Comparison of ENCODE assay signal across 30 cellular contexts in the genomic region with DNA sequence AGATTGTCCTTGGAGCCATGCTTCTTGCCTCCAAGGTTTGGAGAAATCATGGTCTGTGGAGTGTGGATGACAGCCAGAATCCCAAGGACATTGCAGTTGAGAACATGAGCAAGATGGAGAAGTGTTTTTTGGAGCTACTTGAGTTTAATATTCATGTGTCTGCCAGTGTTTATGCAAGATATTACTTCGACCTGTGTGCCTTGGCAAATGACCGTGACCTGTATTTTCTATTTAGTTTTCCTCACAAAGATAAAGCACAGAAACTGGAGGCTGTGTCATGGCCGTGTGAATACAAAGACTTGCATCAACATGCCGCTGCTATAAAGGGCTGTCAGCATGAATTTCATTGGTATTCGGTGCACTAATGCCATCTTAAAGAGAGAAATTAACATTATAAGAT. TPM values are rescaled to one million over a fixed set of nuclear protein-coding genes. Genes with fewer than 3 reads are reported as not detected.
A peak's percentile ranks its signal among the peaks of the same experiment; 100 is the strongest.
DNase-seq lines count a peak whose midpoint lies in the region; ATAC-seq, FAIRE-seq and TF ChIP-seq lines count a peak whose summit lies in the region.
"Had no signal": no experiment of that assay in that cellular context is flagged by ENCODE, and none has a peak within 500 bp of the region (broad histone marks: within the 10 kb centered on the region; RNA-seq: fewer than 3 reads in every experiment).

No MANE protein-coding gene starts in this region.

- POLR2A ChIA-PET in HepG2 (lab: Yijun Ruan, JAX): no interaction called here

- no peak for ATAC-seq in HepG2
- ATAC-seq in memory B cell (ENCODE audit: low read depth): no peak
- ATAC-seq in GM18502 (IDR thresholded peaks at IDR 0.05; ENCODE audit: poor library complexity, unreplicated experiment): no peak
- no peak for ATAC-seq in GM21390 (IDR thresholded peaks at IDR 0.05; ENCODE audit: unreplicated experiment)
- ATAC-seq: GM12878; naive thymus-derived CD4-positive, alpha-beta T cell; PC-3; Right ventricle myocardium inferior; SK-N-SH treated with all-trans-retinoic acid at 6 μM for 48 hours had no signal

- H3K9me3 ChIP-seq in liver (ENCODE audit: control insufficient read depth in 4 of 4, low read length in 3 of 4) (no peaks in the 10 kb centered on the region), HepG2 (ENCODE audit: low read length) (no peaks in the 10 kb centered on the region)

- no peak for FAIRE-seq in HepG2 (lab: Jason Lieb, UNC)
- FAIRE-seq: endothelial cell of umbilical vein, GM12878 had no signal

- in situ Hi-C loops in HepG2 (cut with HindIII; ENCODE audit: extremely low pct_ligation_motif_present, low pct_unique_long_range_greater_than_20kb): no loop called here

- H3K27ac ChIP-seq in liver (ENCODE audit: low read depth in 1 of 2, low read length in 2 of 2) (no peak overlapping the region), HepG2 (ENCODE audit: extremely low read length, insufficient read depth, low read length) (no peak overlapping the region), dorsolateral prefrontal cortex (no peak overlapping the region)
- H3K27ac ChIP-seq: brain microvascular endothelial cell had no signal

- no peak overlapping the region for H2AFZ ChIP-seq in HepG2 (ENCODE audit: low read length)

- H3K4me1 Mint-ChIP-seq in brain (peaks cover 88% of the 10 kb centered on the region), memory B cell (peaks cover 61% of the 10 kb centered on the region)

- whole genome bisulfite sequencing in liver: 39% methylated on average over 5 of the region's 5 CpGs
- WGBS in HepG2 (ENCODE audit: low lambda C conversion rate): 86% methylated on average over 5 of the region's 5 CpGs

- H3K27me3 ChIP-seq in liver (ENCODE audit: control insufficient read depth in 4 of 4, insufficient read depth in 4 of 4, low read length in 3 of 4) (no peaks in the 10 kb centered on the region), HepG2 (ENCODE audit: control insufficient read depth in 1 of 2, insufficient read depth in 2 of 2, low read length in 2 of 2) (no peaks in the 10 kb centered on the region), dorsolateral prefrontal cortex (no peaks in the 10 kb centered on the region)
- H3K27me3 ChIP-seq: brain microvascular endothelial cell had no signal

- H3K27ac Mint-ChIP-seq in brain (peak overlapping the region in 3 of 5 experiments; percentile 45 to 69 (median 65)), memory B cell (peak overlapping the region; percentile 78)
- H3K27ac Mint-ChIP-seq: activated naive CD4-positive, alpha-beta T cell treated with anti-CD3 and anti-CD28 coated beads for 36 hours; CD4-positive, CD25-positive, alpha-beta regulatory T cell; T-helper 1 cell treated with Interleukin-12 subunit alpha and Interleukin-12 subunit beta and Interleukin-4 antibody, amounts not matched to agents 30 μg/mL and 1 μg/mL, for 36 hours; type B pancreatic cell had no signal

- H3K4me3 ChIP-seq in liver (ENCODE audit: low read depth in 1 of 3, low read length in 3 of 3) (no peak overlapping the region), HepG2 (replicated peaks in 1 of 3; ENCODE audit: insufficient read depth in 1 of 3, low read depth in 2 of 3, low read length in 3 of 3) (no peak overlapping the region), dorsolateral prefrontal cortex (no peak overlapping the region)
- H3K4me3 ChIP-seq: GM12878 had no signal

- peaks cover 90% of the 10 kb centered on the region for H4K20me1 ChIP-seq in HepG2 (ENCODE audit: insufficient read depth, low read length)

- TF ChIP-seq CTCF in liver (IDR thresholded peaks at IDR 0.05; ENCODE audit: low read depth, low read length, missing input control) (no peak), HepG2 (CRISPR knock-in tag; IDR thresholded peaks at IDR 0.05) (no peak), brain (conservative IDR thresholded peaks at IDR 0.05) (no peak), dorsolateral prefrontal cortex (IDR thresholded peaks at IDR 0.05 in 54 of 56, conservative IDR thresholded peaks at IDR 0.05 in 2 of 56; ENCODE audit: low read depth in 1 of 56, partially characterized antibody in 56 of 56) (no peak)

- H3K4me3 Mint-ChIP-seq in brain (no peak overlapping the region), memory B cell (peak overlapping the region; percentile 8)
- H3K4me3 Mint-ChIP-seq: activated naive CD4-positive, alpha-beta T cell treated with anti-CD3 and anti-CD28 coated beads for 36 hours; immature natural killer cell; naive thymus-derived CD4-positive, alpha-beta T cell; T-helper 1 cell treated with Interleukin-12 subunit alpha and Interleukin-12 subunit beta and Interleukin-4 antibody, amounts not matched to agents 30 μg/mL and 1 μg/mL, for 36 hours; type B pancreatic cell had no signal

- intact Hi-C loops in HepG2 (cut with micrococcal nuclease; ENCODE audit: unreplicated experiment): no loop called here
- intact Hi-C loops in dorsolateral prefrontal cortex (cut with DNase I): loop anchor here in 1 of 2 donors (10.0 kb wide), 1 partner anchor 46 kb away; the partner anchor contains the start of gene COG7

- H3K79me2 ChIP-seq in HepG2 (ENCODE audit: insufficient read depth, low read length): peaks cover 97% of the 10 kb centered on the region

- no peak for TF ChIP-seq POLR2A in HepG2 (IDR thresholded peaks at IDR 0.05; ENCODE audit: insufficient read depth in 1 of 2, low read depth in 2 of 2, low read length in 2 of 2)

- CTCF ChIA-PET in HepG2 (lab: Yijun Ruan, JAX; ENCODE audit: low intra/inter-chr PET ratio, low total read pairs): no interaction called here

- H3K36me3 ChIP-seq in liver (ENCODE audit: control insufficient read depth in 4 of 4, insufficient read depth in 3 of 4, low read depth in 1 of 4, low read length in 3 of 4) (no peaks in the 10 kb centered on the region), HepG2 (replicated peaks in 1 of 2; ENCODE audit: control insufficient read depth in 1 of 2, insufficient read depth in 2 of 2, low read length in 2 of 2) (peaks cover 11 to 65% of the 10 kb centered on the region in 2 experiments)
- H3K36me3 ChIP-seq: brain microvascular endothelial cell had no signal

- no peak overlapping the region for H3K4me2 ChIP-seq in HepG2 (ENCODE audit: low read depth, low read length)

- H3K4me1 ChIP-seq in liver (ENCODE audit: control insufficient read depth in 4 of 4, insufficient read depth in 4 of 4, low read length in 3 of 4) (peaks cover 15 to 30% (median 20%) of the 10 kb centered on the region in 4 donors), HepG2 (ENCODE audit: insufficient read depth, low read length) (peaks cover 49% of the 10 kb centered on the region)

- no TSS peak for BruUV-seq in HepG2 (replicated peaks; lab: Mats Ljungman, UMichigan)

- TF ChIP-seq RAD21 in liver (IDR thresholded peaks at IDR 0.05) (no peak), HepG2 (CRISPR knock-in tag; IDR thresholded peaks at IDR 0.05) (no peak)

- TF ChIP-seq EP300 in HepG2 (IDR thresholded peaks at IDR 0.05; ENCODE audit: low read depth in 2 of 2, low read length in 2 of 2) (no peak), HepG2 (CRISPR knock-in tag; IDR thresholded peaks at IDR 0.05; ENCODE audit: borderline replicate concordance) (no peak)

- H3K27me3 Mint-ChIP-seq in brain (no peaks in the 10 kb centered on the region), memory B cell (no peaks in the 10 kb centered on the region)
- H3K27me3 Mint-ChIP-seq: CD4-positive, CD25-positive, alpha-beta regulatory T cell; naive thymus-derived CD4-positive, alpha-beta T cell; type B pancreatic cell had no signal

- peaks cover 17% of the 10 kb centered on the region for H3K36me3 Mint-ChIP-seq in brain
- H3K36me3 Mint-ChIP-seq in memory B cell: peaks cover 10% of the 10 kb centered on the region
- H3K36me3 Mint-ChIP-seq: CD4-positive, CD25-positive, alpha-beta regulatory T cell; immature natural killer cell had no signal

- DNase-seq in HepG2 (ENCODE audit: low spot score) (no peak), memory B cell (ENCODE audit: low spot score in 2 of 2) (no peak), kidney glomerular epithelial cell (lab: John Stamatoyannopoulos, UW) (no peak), dorsolateral prefrontal cortex (no peak)
- DNase-seq: activated CD4-positive, alpha-beta T cell treated with anti-CD3 and anti-CD28 coated beads, Interleukin-2, amount 50 U/mL, for 48 hours; activated CD4-positive, CD25-positive, alpha-beta regulatory T cell treated with anti-CD3 and anti-CD28 coated beads, Interleukin-2, amount 50 U/mL, for 72 hours; activated CD8-positive, alpha-beta memory T cell treated with anti-CD3 and anti-CD28 coated beads, Interleukin-2, amount 50 U/mL, for 48 hours; activated naive CD4-positive, alpha-beta T cell treated with anti-CD3 and anti-CD28 coated beads for 36 hours; brain microvascular endothelial cell; CD4-positive, CD25-positive, alpha-beta regulatory T cell; EL; H7; immature natural killer cell; naive thymus-derived CD4-positive, alpha-beta T cell; NCI-H2081; NCI-H2227 treated with DMSO at 0.1 percent for 48 hours; NCI-H526; nucleus accumbens; PC-3; stimulated activated CD4-positive, alpha-beta T cell treated with anti-CD3 and anti-CD28 coated beads, Interleukin-4, amount 100 ng/mL, for 24 hours had no signal

- H3K9me3 Mint-ChIP-seq in brain (no peaks in the 10 kb centered on the region), memory B cell (no peaks in the 10 kb centered on the region)
- H3K9me3 Mint-ChIP-seq: activated naive CD4-positive, alpha-beta T cell treated with anti-CD3 and anti-CD28 coated beads for 36 hours; CD4-positive, CD25-positive, alpha-beta regulatory T cell; immature natural killer cell; naive thymus-derived CD4-positive, alpha-beta T cell; T-helper 1 cell treated with Interleukin-12 subunit alpha and Interleukin-12 subunit beta and Interleukin-4 antibody, amounts not matched to agents 30 μg/mL and 1 μg/mL, for 36 hours; type B pancreatic cell had no signal

- H3K9ac ChIP-seq in liver (ENCODE audit: low read depth in 1 of 2, low read length in 2 of 2) (no peak overlapping the region), HepG2 (ENCODE audit: insufficient read depth, low read depth, low read length) (no peak overlapping the region)

RNA-seq across cellular contexts. Expression of gene GGA2, which starts 9.0 kb away (rescaled TPM):
- 10 to 100 TPM; 21.0 to 23.9 TPM for total RNA-seq in liver
- polyA plus RNA-seq in liver: 10 to 100 TPM in 1 of 2 donors, 1 to 10 TPM in 1; 8.4 to 11.1 TPM
- total RNA-seq in HepG2 (2016; rRNA removed; fragmentation: Illumina TruSeq; extraction: Trizol): 69.8 and 93.1 TPM in 2 replicates
- 52.6 and 57.4 TPM in 2 replicates for total RNA-seq in HepG2 (2016; cell fraction: cytosol; rRNA removed; fragmentation: Illumina TruSeq; extraction: Trizol; ENCODE audit: low read depth)
- total RNA-seq in HepG2 (2016; cell fraction: insoluble cytoplasmic fraction; rRNA removed; fragmentation: Illumina TruSeq; extraction: Trizol): 76.8 and 80.6 TPM in 2 replicates
- 41.5 and 45.8 TPM in 2 replicates for total RNA-seq in HepG2 (2016; cell fraction: membrane; rRNA removed; fragmentation: Illumina TruSeq; extraction: Trizol)
- 84.5 and 97.4 TPM in 2 replicates for total RNA-seq in HepG2 (2016; cell fraction: nucleus; rRNA removed; fragmentation: Illumina TruSeq; extraction: Trizol)
- 51.5 and 52.3 TPM in 2 replicates for polyA plus RNA-seq in HepG2 (2011; rRNA removed)
- polyA plus RNA-seq in HepG2 (2011; cell fraction: cytosol; rRNA removed): 25.4 and 28.7 TPM in 2 replicates
- polyA plus RNA-seq in HepG2 (2011; cell fraction: nucleus; rRNA removed): 184 and 204 TPM in 2 replicates
- 70.4 and 97.1 TPM in 2 replicates for polyA plus RNA-seq in HepG2 (2012)
- 4.7 and 5.8 TPM in 2 replicates for polyA plus RNA-seq in HepG2 (2016; cell fraction: cytosol; fragmentation: Illumina TruSeq; extraction: Trizol; ENCODE audit: low read depth)
- polyA plus RNA-seq in HepG2 (2016; cell fraction: insoluble cytoplasmic fraction; fragmentation: Illumina TruSeq; extraction: Trizol; ENCODE audit: low read depth): 87.5 and 99.8 TPM in 2 replicates
- 11.1 and 11.7 TPM in 2 replicates for polyA plus RNA-seq in HepG2 (2016; cell fraction: membrane; fragmentation: Illumina TruSeq; extraction: Trizol; ENCODE audit: low read depth)
- 238 and 249 TPM in 2 replicates for polyA plus RNA-seq in HepG2 (2016; cell fraction: nucleus; fragmentation: Illumina TruSeq; extraction: Trizol; ENCODE audit: insufficient read depth, low read depth)
- polyA minus RNA-seq in HepG2 (2011; rRNA and poly(A)+ RNA removed; ENCODE audit: low replicate concordance): 58.5 and 111 TPM in 2 replicates
- 31.9 and 47.6 TPM in 2 replicates for polyA minus RNA-seq in HepG2 (2011; cell fraction: cytosol; rRNA and poly(A)+ RNA removed)
- polyA minus RNA-seq in HepG2 (2011; cell fraction: nucleus; rRNA and poly(A)+ RNA removed): 134 and 143 TPM in 2 replicates
- 36.2 TPM for polyA plus RNA-seq in brain (ENCODE audit: insufficient read depth, low read depth, low replicate concordance)
- total RNA-seq in dorsolateral prefrontal cortex: 100 to 1,000 TPM in 19 of 120 experiments, 10 to 100 TPM in 101; 46.0 to 124 (median 85.7) TPM

RNA-seq across cellular contexts. Expression of gene COG7, which starts 48.3 kb away (rescaled TPM):
- 10 to 100 TPM in 1 of 2 donors, 1 to 10 TPM in 1; 7.7 to 11.4 TPM for total RNA-seq in liver
- 1 to 10 TPM; 5.1 to 5.6 TPM for polyA plus RNA-seq in liver
- 12.6 and 15.4 TPM in 2 replicates for total RNA-seq in HepG2 (2016; rRNA removed; fragmentation: Illumina TruSeq; extraction: Trizol)
- total RNA-seq in HepG2 (2016; cell fraction: cytosol; rRNA removed; fragmentation: Illumina TruSeq; extraction: Trizol; ENCODE audit: low read depth): 9.2 and 9.5 TPM in 2 replicates
- 14.1 and 14.7 TPM in 2 replicates for total RNA-seq in HepG2 (2016; cell fraction: insoluble cytoplasmic fraction; rRNA removed; fragmentation: Illumina TruSeq; extraction: Trizol)
- total RNA-seq in HepG2 (2016; cell fraction: membrane; rRNA removed; fragmentation: Illumina TruSeq; extraction: Trizol): 8.1 and 9.4 TPM in 2 replicates
- 16.3 and 18.0 TPM in 2 replicates for total RNA-seq in HepG2 (2016; cell fraction: nucleus; rRNA removed; fragmentation: Illumina TruSeq; extraction: Trizol)
- 51.0 and 54.5 TPM in 2 replicates for polyA plus RNA-seq in HepG2 (2011; rRNA removed)
- polyA plus RNA-seq in HepG2 (2011; cell fraction: cytosol; rRNA removed): 32.5 and 55.6 TPM in 2 replicates
- 105 and 118 TPM in 2 replicates for polyA plus RNA-seq in HepG2 (2011; cell fraction: nucleus; rRNA removed)
- 18.4 and 20.0 TPM in 2 replicates for polyA plus RNA-seq in HepG2 (2012)
- 1.5 and 2.3 TPM in 2 replicates for polyA plus RNA-seq in HepG2 (2016; cell fraction: cytosol; fragmentation: Illumina TruSeq; extraction: Trizol; ENCODE audit: low read depth)
- 22.3 and 23.7 TPM in 2 replicates for polyA plus RNA-seq in HepG2 (2016; cell fraction: insoluble cytoplasmic fraction; fragmentation: Illumina TruSeq; extraction: Trizol; ENCODE audit: low read depth)
- polyA plus RNA-seq in HepG2 (2016; cell fraction: membrane; fragmentation: Illumina TruSeq; extraction: Trizol; ENCODE audit: low read depth): 3.7 and 4.9 TPM in 2 replicates
- polyA plus RNA-seq in HepG2 (2016; cell fraction: nucleus; fragmentation: Illumina TruSeq; extraction: Trizol; ENCODE audit: insufficient read depth, low read depth): 47.6 and 49.5 TPM in 2 replicates
- 44.8 and 70.9 TPM in 2 replicates for polyA minus RNA-seq in HepG2 (2011; rRNA and poly(A)+ RNA removed; ENCODE audit: low replicate concordance)
- 14.6 and 17.4 TPM in 2 replicates for polyA minus RNA-seq in HepG2 (2011; cell fraction: cytosol; rRNA and poly(A)+ RNA removed)
- 42.8 and 50.6 TPM in 2 replicates for polyA minus RNA-seq in HepG2 (2011; cell fraction: nucleus; rRNA and poly(A)+ RNA removed)
- 22.2 TPM for polyA plus RNA-seq in brain (ENCODE audit: insufficient read depth, low read depth, low replicate concordance)
- 10 to 100 TPM; 22.6 to 48.1 (median 35.2) TPM for total RNA-seq in dorsolateral prefrontal cortex

RNA-seq across cellular contexts. Expression of gene EARS2, which starts 55.9 kb away (rescaled TPM):
- 10 to 100 TPM; 17.2 to 31.0 TPM for total RNA-seq in liver
- polyA plus RNA-seq in liver: 10 to 100 TPM; 11.6 to 22.1 TPM
- total RNA-seq in HepG2 (2016; rRNA removed; fragmentation: Illumina TruSeq; extraction: Trizol): 80.4 and 84.2 TPM in 2 replicates
- total RNA-seq in HepG2 (2016; cell fraction: cytosol; rRNA removed; fragmentation: Illumina TruSeq; extraction: Trizol; ENCODE audit: low read depth): 18.1 and 20.7 TPM in 2 replicates
- total RNA-seq in HepG2 (2016; cell fraction: insoluble cytoplasmic fraction; rRNA removed; fragmentation: Illumina TruSeq; extraction: Trizol): 79.1 and 84.4 TPM in 2 replicates
- 44.8 and 49.7 TPM in 2 replicates for total RNA-seq in HepG2 (2016; cell fraction: membrane; rRNA removed; fragmentation: Illumina TruSeq; extraction: Trizol)
- 64.8 and 79.0 TPM in 2 replicates for total RNA-seq in HepG2 (2016; cell fraction: nucleus; rRNA removed; fragmentation: Illumina TruSeq; extraction: Trizol)
- 49.4 and 54.7 TPM in 2 replicates for polyA plus RNA-seq in HepG2 (2011; rRNA removed)
- 41.5 and 46.7 TPM in 2 replicates for polyA plus RNA-seq in HepG2 (2011; cell fraction: cytosol; rRNA removed)
- 131 and 162 TPM in 2 replicates for polyA plus RNA-seq in HepG2 (2011; cell fraction: nucleus; rRNA removed)
- polyA plus RNA-seq in HepG2 (2012): 27.0 and 35.2 TPM in 2 replicates
- 8.2 and 10.2 TPM in 2 replicates for polyA plus RNA-seq in HepG2 (2016; cell fraction: cytosol; fragmentation: Illumina TruSeq; extraction: Trizol; ENCODE audit: low read depth)
- 69.7 and 75.5 TPM in 2 replicates for polyA plus RNA-seq in HepG2 (2016; cell fraction: insoluble cytoplasmic fraction; fragmentation: Illumina TruSeq; extraction: Trizol; ENCODE audit: low read depth)
- 20.9 and 22.2 TPM in 2 replicates for polyA plus RNA-seq in HepG2 (2016; cell fraction: membrane; fragmentation: Illumina TruSeq; extraction: Trizol; ENCODE audit: low read depth)
- polyA plus RNA-seq in HepG2 (2016; cell fraction: nucleus; fragmentation: Illumina TruSeq; extraction: Trizol; ENCODE audit: insufficient read depth, low read depth): 59.4 and 64.9 TPM in 2 replicates
- polyA minus RNA-seq in HepG2 (2011; rRNA and poly(A)+ RNA removed; ENCODE audit: low replicate concordance): 142 and 329 TPM in 2 replicates
- polyA minus RNA-seq in HepG2 (2011; cell fraction: cytosol; rRNA and poly(A)+ RNA removed): 36.3 and 43.7 TPM in 2 replicates
- 112 and 117 TPM in 2 replicates for polyA minus RNA-seq in HepG2 (2011; cell fraction: nucleus; rRNA and poly(A)+ RNA removed)
- 22.0 TPM for polyA plus RNA-seq in brain (ENCODE audit: insufficient read depth, low read depth, low replicate concordance)
- total RNA-seq in dorsolateral prefrontal cortex: 10 to 100 TPM; 20.1 to 47.2 (median 31.9) TPM

RNA-seq across cellular contexts. Expression of gene UBFD1, which starts 56.2 kb away (rescaled TPM):
- total RNA-seq in liver (10 to 100 TPM; 38.4 to 42.4 TPM), HepG2 (2016; rRNA removed; fragmentation: Illumina TruSeq; extraction: Trizol) (111 and 142 TPM in 2 replicates), dorsolateral prefrontal cortex (100 to 1,000 TPM in 1 of 120 experiments, 10 to 100 TPM in 119; 43.7 to 103 (median 69.8) TPM)
- polyA plus RNA-seq in liver (10 to 100 TPM in 1 of 2 donors, 1 to 10 TPM in 1; 9.2 to 12.8 TPM), HepG2 (2011; rRNA removed) (97.6 and 100 TPM in 2 replicates), brain (ENCODE audit: insufficient read depth, low read depth, low replicate concordance) (37.8 TPM)
- total RNA-seq in HepG2 (2016; cell fraction: cytosol; rRNA removed; fragmentation: Illumina TruSeq; extraction: Trizol; ENCODE audit: low read depth): 27.2 and 33.8 TPM in 2 replicates
- total RNA-seq in HepG2 (2016; cell fraction: insoluble cytoplasmic fraction; rRNA removed; fragmentation: Illumina TruSeq; extraction: Trizol): 112 and 143 TPM in 2 replicates
- 46.0 and 47.2 TPM in 2 replicates for total RNA-seq in HepG2 (2016; cell fraction: membrane; rRNA removed; fragmentation: Illumina TruSeq; extraction: Trizol)
- 80.6 and 99.3 TPM in 2 replicates for total RNA-seq in HepG2 (2016; cell fraction: nucleus; rRNA removed; fragmentation: Illumina TruSeq; extraction: Trizol)
- polyA plus RNA-seq in HepG2 (2011; cell fraction: cytosol; rRNA removed): 98.1 and 112 TPM in 2 replicates
- 129 and 137 TPM in 2 replicates for polyA plus RNA-seq in HepG2 (2011; cell fraction: nucleus; rRNA removed)
- 83.8 and 88.4 TPM in 2 replicates for polyA plus RNA-seq in HepG2 (2012)
- polyA plus RNA-seq in HepG2 (2016; cell fraction: cytosol; fragmentation: Illumina TruSeq; extraction: Trizol; ENCODE audit: low read depth): 31.2 and 32.8 TPM in 2 replicates
- polyA plus RNA-seq in HepG2 (2016; cell fraction: insoluble cytoplasmic fraction; fragmentation: Illumina TruSeq; extraction: Trizol; ENCODE audit: low read depth): 119 and 123 TPM in 2 replicates
- 30.0 and 32.3 TPM in 2 replicates for polyA plus RNA-seq in HepG2 (2016; cell fraction: membrane; fragmentation: Illumina TruSeq; extraction: Trizol; ENCODE audit: low read depth)
- 89.9 and 95.2 TPM in 2 replicates for polyA plus RNA-seq in HepG2 (2016; cell fraction: nucleus; fragmentation: Illumina TruSeq; extraction: Trizol; ENCODE audit: insufficient read depth, low read depth)
- 49.6 and 117 TPM in 2 replicates for polyA minus RNA-seq in HepG2 (2011; rRNA and poly(A)+ RNA removed; ENCODE audit: low replicate concordance)
- polyA minus RNA-seq in HepG2 (2011; cell fraction: cytosol; rRNA and poly(A)+ RNA removed): 61.7 and 68.8 TPM in 2 replicates
- 155 and 167 TPM in 2 replicates for polyA minus RNA-seq in HepG2 (2011; cell fraction: nucleus; rRNA and poly(A)+ RNA removed)
